Comparison of ENCODE assay signal across 19 cellular contexts in genomic region chr13:67123165-67123564, GRCh38.
"Had no signal": no experiment of that assay in that cellular context is flagged by ENCODE, and none has a peak within 500 bp of the region (broad histone marks: within the 10 kb centered on the region; RNA-seq: fewer than 3 reads in every experiment).

No MANE protein-coding gene starts in this region.

- H3K27me3 ChIP-seq: transverse colon, vagina had no signal

- H3K36me3 ChIP-seq: transverse colon, vagina had no signal

- ATAC-seq: activated naive CD4-positive, alpha-beta T cell treated with anti-CD3 and anti-CD28 coated beads, Interleukin-2, amount 50 U/mL, for 72 hours; activated T-helper 17 cell treated with anti-CD3 and anti-CD28 coated beads, Interleukin-2, amount 50 U/mL, for 72 hours; effector memory CD8-positive, alpha-beta T cell; natural killer cell had no signal

- DNase-seq: activated CD4-positive, alpha-beta T cell treated with anti-CD3 and anti-CD28 coated beads, Interleukin-2, amount 50 U/mL, for 48 hours; activated CD4-positive, CD25-positive, alpha-beta regulatory T cell treated with anti-CD3 and anti-CD28 coated beads, Interleukin-2, amount 50 U/mL, for 72 hours; amniotic stem cell; caudate nucleus; effector memory CD8-positive, alpha-beta T cell; head of caudate nucleus; immature natural killer cell; mesendoderm; natural killer cell; nucleus accumbens; stimulated activated CD4-positive, alpha-beta T cell treated with anti-CD3 and anti-CD28 coated beads, Interleukin-15, amount 100 ng/mL, for 24 hours; stimulated activated CD4-positive, alpha-beta T cell treated with anti-CD3 and anti-CD28 coated beads, Interleukin-4, amount 100 ng/mL, for 1 hour; stimulated activated naive CD4-positive, alpha-beta T cell; T1000; transverse colon had no signal

- H3K4me3 ChIP-seq: coronary artery, transverse colon, vagina had no signal

- H3K4me1 ChIP-seq: transverse colon, vagina had no signal

- H3K9me3 ChIP-seq: transverse colon, vagina had no signal

- H3K27ac ChIP-seq: coronary artery, transverse colon, vagina had no signal
